Comparison of ENCODE assay signal across 11 cellular contexts in genomic region chr1:54327386-54328116, GRCh38.
A peak's percentile ranks its signal among the peaks of the same experiment; 100 is the strongest.
DNase-seq lines count a peak whose midpoint lies in the region; ATAC-seq, FAIRE-seq and TF ChIP-seq lines count a peak whose summit lies in the region.
"Had no signal": no experiment of that assay in that cellular context is flagged by ENCODE, and none has a peak within 500 bp of the region (broad histone marks: within the 10 kb centered on the region; RNA-seq: fewer than 3 reads in every experiment).

No MANE protein-coding gene starts in this region.

- peak overlapping the region; percentile 66 to 96 for H3K27ac ChIP-seq in SK-N-SH (ENCODE audit: low read depth in 2 of 2, low read length in 1 of 2)
- peak overlapping the region; percentile 84 for H3K27ac ChIP-seq in hepatocyte
- H3K27ac ChIP-seq in subcutaneous abdominal adipose tissue (ENCODE audit: low read depth, low read length): peak overlapping the region; percentile 50
- no peak overlapping the region for H3K27ac ChIP-seq in PC-3 (ENCODE audit: low read length)
- H3K27ac ChIP-seq: A549 had no signal

- H3F3A ChIP-seq in SK-N-SH (replicated peaks; ENCODE audit: insufficient read depth) (no peaks in the 10 kb centered on the region), PC-3 (ENCODE audit: low read length, unreplicated experiment) (no peaks in the 10 kb centered on the region)

- no peaks in the 10 kb centered on the region for H3K9me2 ChIP-seq in SK-N-SH
- H3K9me2 ChIP-seq in hepatocyte (replicated peaks; ENCODE audit: insufficient read depth): no peaks in the 10 kb centered on the region
- no peaks in the 10 kb centered on the region for H3K9me2 ChIP-seq in PC-3 (replicated peaks; ENCODE audit: low read length)

- POLR2A ChIA-PET in SK-N-SH (lab: Yijun Ruan, JAX): no interaction called here
- POLR2A ChIA-PET in PC-3 (lab: Charles Lee; ENCODE audit: unreplicated experiment): no interaction called here

- TF ChIP-seq CTCF in SK-N-SH (IDR thresholded peaks at IDR 0.05): no peak
- no peak for TF ChIP-seq CTCF in hepatocyte (IDR thresholded peaks at IDR 0.05; ENCODE audit: poor library complexity)
- TF ChIP-seq CTCF in PC-3 (conservative IDR thresholded peaks at IDR 0.05; ENCODE audit: low read depth, low read length): no peak

- intact Hi-C loops in PC-3 (cut with micrococcal nuclease): no loop called here

- H4K20me1 ChIP-seq in SK-N-SH (ENCODE audit: insufficient read depth) (peaks cover 3% of the 10 kb centered on the region; the same call in 1 of the 2 replicates), hepatocyte (ENCODE audit: insufficient read depth, poor library complexity, severe bottlenecking) (peaks cover 50% of the 10 kb centered on the region), PC-3 (ENCODE audit: low read length) (no peaks in the 10 kb centered on the region)

- H3K36me3 ChIP-seq in SK-N-SH (replicated peaks in 1 of 2; ENCODE audit: control insufficient read depth in 1 of 2, insufficient read depth in 2 of 2, low read length in 1 of 2) (no peaks in the 10 kb centered on the region), hepatocyte (replicated peaks; ENCODE audit: insufficient read depth, low read depth) (no peaks in the 10 kb centered on the region), subcutaneous abdominal adipose tissue (ENCODE audit: control insufficient read depth in 5 of 5, insufficient read depth in 5 of 5, low read length in 5 of 5) (peaks cover 0 to 6% (median 0%) of the 10 kb centered on the region in 5 donors), PC-3 (ENCODE audit: low read depth, low read length) (no peaks in the 10 kb centered on the region)

- H3K4me2 ChIP-seq in SK-N-SH (peak overlapping the region; percentile 63), hepatocyte (peak overlapping the region; percentile 12), PC-3 (ENCODE audit: low read length) (no peak overlapping the region)
- H3K4me2 ChIP-seq: A549 had no signal

- FAIRE-seq in HTR-8/SVneo (lab: Jason Lieb, UNC): no peak
- FAIRE-seq: A549 had no signal

- BruUV-seq in PC-3 (replicated peaks; lab: Mats Ljungman, UMichigan): no TSS peak

- DNase-seq in NCI-H524 (lab: John Stamatoyannopoulos, UW) (peak; percentile 85 to 86), NCI-H524 treated with DMSO at 0.1 percent for 48 hours (lab: John Stamatoyannopoulos, UW) (no peak), SK-N-SH (peak; percentile 64), hepatocyte (ENCODE audit: low spot score) (no peak), NCI-H1092 treated with DMSO at 0.1 percent for 48 hours (lab: John Stamatoyannopoulos, UW) (no peak), HTR-8/SVneo (ENCODE audit: insufficient read length, low spot score) (no peak), PC-3 (no peak)
- DNase-seq: activated CD8-positive, alpha-beta memory T cell treated with anti-CD3 and anti-CD28 coated beads for 24 hours had no signal

- H3K9me3 ChIP-seq in SK-N-SH (no peaks in the 10 kb centered on the region), hepatocyte (ENCODE audit: low read depth) (no peaks in the 10 kb centered on the region), subcutaneous abdominal adipose tissue (ENCODE audit: control insufficient read depth in 5 of 5, low read length in 5 of 5) (no peaks in the 10 kb centered on the region), PC-3 (ENCODE audit: low read length) (no peaks in the 10 kb centered on the region)
- H3K9me3 ChIP-seq: A549 had no signal

- H3K4me1 ChIP-seq in SK-N-SH (ENCODE audit: control insufficient read depth in 1 of 2, insufficient read depth in 2 of 2, low read depth in 1 of 2, low read length in 1 of 2): peaks cover 48 to 100% of the 10 kb centered on the region in 2 experiments
- peaks cover 63% of the 10 kb centered on the region for H3K4me1 ChIP-seq in hepatocyte (ENCODE audit: insufficient read depth)
- H3K4me1 ChIP-seq in subcutaneous abdominal adipose tissue (ENCODE audit: control insufficient read depth in 5 of 5, insufficient read depth in 5 of 5, low read length in 5 of 5): peaks cover 22 to 87% (median 82%) of the 10 kb centered on the region in 5 donors
- H3K4me1 ChIP-seq in PC-3 (ENCODE audit: insufficient read depth, low read length): no peaks in the 10 kb centered on the region
- H3K4me1 ChIP-seq: A549 had no signal

- no peaks in the 10 kb centered on the region for H3K27me3 ChIP-seq in SK-N-SH (ENCODE audit: insufficient read depth)
- no peaks in the 10 kb centered on the region for H3K27me3 ChIP-seq in hepatocyte
- no peaks in the 10 kb centered on the region for H3K27me3 ChIP-seq in subcutaneous abdominal adipose tissue (ENCODE audit: control insufficient read depth in 5 of 5, insufficient read depth in 4 of 5, low read length in 5 of 5)
- H3K27me3 ChIP-seq in PC-3 (ENCODE audit: low read length): no peaks in the 10 kb centered on the region

- 46% methylated on average over 15 of the region's 15 CpGs for WGBS in SK-N-SH (ENCODE audit: low lambda C conversion rate)
- WGBS in hepatocyte (ENCODE audit: low lambda C conversion rate, missing lambda C conversion rate): 53% methylated on average over 15 of the region's 15 CpGs

- no peak overlapping the region for H2AFZ ChIP-seq in SK-N-SH (ENCODE audit: low read depth)
- no peak overlapping the region for H2AFZ ChIP-seq in hepatocyte
- no peak overlapping the region for H2AFZ ChIP-seq in PC-3 (ENCODE audit: low read length)

- TF ChIP-seq RAD21 in SK-N-SH (IDR thresholded peaks at IDR 0.05; ENCODE audit: low read length): peak; percentile 22; the same call in 1 of the 2 replicates

- ATAC-seq in PC-3: no peak
- ATAC-seq: A549 had no signal

- no peak overlapping the region for H3K9ac ChIP-seq in SK-N-SH
- peak overlapping the region in 1 of 5 donors; percentile 43 for H3K9ac ChIP-seq in subcutaneous abdominal adipose tissue (ENCODE audit: low read length in 5 of 5)
- no peak overlapping the region for H3K9ac ChIP-seq in PC-3 (ENCODE audit: low read length)

- TF ChIP-seq EP300 in SK-N-SH (IDR thresholded peaks at IDR 0.05; ENCODE audit: borderline replicate concordance in 1 of 2, low read depth in 1 of 2, low read length in 1 of 2): peak in 1 of 2 experiments; percentile 67; a peak in 1 of 4 replicates

- H3K4me3 ChIP-seq in SK-N-SH (ENCODE audit: low read depth in 2 of 2, low read length in 1 of 2) (no peak overlapping the region), hepatocyte (no peak overlapping the region), subcutaneous abdominal adipose tissue (ENCODE audit: low read depth in 1 of 5, low read length in 5 of 5) (no peak overlapping the region), PC-3 (ENCODE audit: low read length) (no peak overlapping the region)
- H3K4me3 ChIP-seq: A549, skin epidermis had no signal

- H3K79me2 ChIP-seq in SK-N-SH (ENCODE audit: insufficient read depth) (peaks cover 26% of the 10 kb centered on the region), hepatocyte (peaks cover 91% of the 10 kb centered on the region), PC-3 (ENCODE audit: low read length) (no peaks in the 10 kb centered on the region)

- CTCF ChIA-PET in SK-N-SH (lab: Yijun Ruan, JAX) (interaction anchor here (0.8 kb wide), 1 partner anchor 160 kb away, joined by 3 read pairs; no protein-coding TSS in a partner anchor), PC-3 (lab: Charles Lee) (no interaction called here)

TF ChIP-seq in SK-N-SH, 30 proteins besides CTCF, POLR2A, EP300 and RAD21:
- TF ChIP-seq CHD2 (IDR thresholded peaks at IDR 0.05; ENCODE audit: low read length, partially characterized antibody) (peak; percentile 19), USF2 (IDR thresholded peaks at IDR 0.05; ENCODE audit: borderline replicate concordance, low read depth, low read length) (no peak), PBX3 (IDR thresholded peaks at IDR 0.05) (peak; percentile 85), ELF1 (IDR thresholded peaks at IDR 0.05) (no peak), MXI1 (IDR thresholded peaks at IDR 0.05; ENCODE audit: low read depth, low read length) (peak; percentile 33; the same call in 1 of the 2 replicates), SIN3A (IDR thresholded peaks at IDR 0.05; ENCODE audit: borderline replicate concordance, low read depth, low read length) (peak; percentile 30; the same call in 1 of the 2 replicates)

Comparison
In these comparisons a context has a peak if more than half of its experiments do, and no peak if none do; other contexts are left out.
1. DNase-seq: peak in NCI-H524 (2 of 2) and SK-N-SH (single experiment); none in NCI-H524 treated with DMSO at 0.1 percent for 48 hours (single experiment), hepatocyte (single experiment), NCI-H1092 treated with DMSO at 0.1 percent for 48 hours (single experiment), HTR-8/SVneo (single experiment) and PC-3 (single experiment).